In the genomic region with DNA sequence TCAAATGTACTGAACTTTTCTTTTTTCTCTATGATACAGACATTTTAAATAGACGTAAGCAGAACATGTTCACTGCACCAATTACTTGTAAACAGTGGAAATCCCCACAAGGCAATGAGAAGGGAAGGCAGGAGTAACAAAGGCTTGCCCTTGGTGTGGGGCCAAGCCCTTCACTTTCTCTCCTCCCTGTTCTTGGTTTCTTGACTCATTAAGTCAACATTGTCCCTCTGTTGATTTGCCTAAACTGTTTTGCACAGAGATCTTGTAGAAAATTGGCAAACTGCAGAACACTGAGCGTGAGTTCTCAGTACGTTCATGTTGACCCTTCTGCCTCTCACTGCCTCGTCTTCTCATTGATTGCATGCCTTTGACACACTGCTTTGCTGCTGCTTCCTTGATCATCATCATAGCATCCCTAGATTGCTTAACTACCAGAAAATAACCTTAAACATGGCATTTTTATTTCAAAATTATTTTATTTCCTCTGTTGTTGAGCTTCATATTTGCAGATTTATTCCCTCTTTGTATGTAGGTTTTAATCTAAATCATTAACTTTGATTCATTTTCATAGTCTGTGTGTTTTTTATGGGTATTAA, we compare ENCODE assay signal across 8 cellular contexts.
DNase-seq lines count a peak whose midpoint lies in the region; ATAC-seq and TF ChIP-seq lines count a peak whose summit lies in the region.

No MANE protein-coding gene starts in this region.

- H2AFZ ChIP-seq in PC-3 (ENCODE audit: low read length) = no peak overlapping the region

- no peaks in the 10 kb centered on the region for H3K9me3 Mint-ChIP-seq in Calu3 (ENCODE audit: low read depth, unreplicated experiment)

- H3K4me3 ChIP-seq in PC-3 (ENCODE audit: low read length) = no peak overlapping the region
- H3K4me3 ChIP-seq in thoracic aorta = peak overlapping the region; percentile 28

- no peak for TF ChIP-seq CTCF in Calu3 (IDR thresholded peaks at IDR 0.05; ENCODE audit: unreplicated experiment)
- TF ChIP-seq CTCF in PC-3 (conservative IDR thresholded peaks at IDR 0.05; ENCODE audit: low read depth, low read length) = no peak
- no peak for TF ChIP-seq CTCF in thoracic aorta (IDR thresholded peaks at IDR 0.05)

- DNase-seq in Calu3 = peak; percentile 63
- DNase-seq in PC-3 = peak; percentile 91
- peak; percentile 94 for DNase-seq in fibroblast of the conjunctiva (ENCODE audit: low read depth)
- DNase-seq in thoracic aorta (ENCODE audit: low spot score) = no peak
- no peak for DNase-seq in GOT3 (lab: John Stamatoyannopoulos, UW)
- DNase-seq in stimulated activated CD4-positive, alpha-beta T cell treated with anti-CD3 and anti-CD28 coated beads, Interleukin-15, amount 100 ng/mL, for 24 hours = no peak

- no peaks in the 10 kb centered on the region for H3K27me3 ChIP-seq in PC-3 (ENCODE audit: low read length)
- no peaks in the 10 kb centered on the region for H3K27me3 ChIP-seq in thoracic aorta (replicated peaks; ENCODE audit: insufficient read depth)

- no TSS peak for BruUV-seq in Calu3 (replicated peaks; lab: Mats Ljungman, UMichigan)
- no TSS peak for BruUV-seq in PC-3 (replicated peaks; lab: Mats Ljungman, UMichigan)

- H3K36me3 Mint-ChIP-seq in Calu3 (ENCODE audit: insufficient read depth, unreplicated experiment) = peaks cover 6% of the 10 kb centered on the region

- peak overlapping the region; percentile 40 for H3K4me3 Mint-ChIP-seq in Calu3 (ENCODE audit: low read depth, unreplicated experiment)

- intact Hi-C loops in Calu3 (cut with micrococcal nuclease; ENCODE audit: unreplicated experiment) = no loop called here
- intact Hi-C loops in PC-3 (cut with micrococcal nuclease) = loop anchor here (1.0 to 2.0 kb wide), 3 partner anchors 45 to 120 kb away; no protein-coding TSS in a partner anchor

- H3K36me3 ChIP-seq in PC-3 (ENCODE audit: low read depth, low read length) (no peaks in the 10 kb centered on the region), thoracic aorta (no peaks in the 10 kb centered on the region)

- H3K4me1 Mint-ChIP-seq in Calu3 (ENCODE audit: low read depth, unreplicated experiment) = peaks cover 42% of the 10 kb centered on the region

- H3F3A ChIP-seq in PC-3 (ENCODE audit: low read length, unreplicated experiment) = no peaks in the 10 kb centered on the region

- peaks cover 35% of the 10 kb centered on the region for H3K4me1 ChIP-seq in PC-3 (ENCODE audit: insufficient read depth, low read length)
- H3K4me1 ChIP-seq in thoracic aorta (ENCODE audit: control insufficient read depth in 1 of 2, low read depth in 2 of 2) = peaks cover 2 to 21% of the 10 kb centered on the region in 2 donors

- H3K9me2 ChIP-seq in PC-3 (replicated peaks; ENCODE audit: low read length) = no peaks in the 10 kb centered on the region

- no peaks in the 10 kb centered on the region for H3K79me2 ChIP-seq in PC-3 (ENCODE audit: low read length)

- CTCF ChIA-PET in Calu3 (lab: Charles Lee) = interaction anchor here (0.7 to 1.4 kb wide), 4 partner anchors 12 to 90 kb away, joined by 3 to 5 read pairs (median 3); no protein-coding TSS in a partner anchor
- CTCF ChIA-PET in PC-3 (lab: Charles Lee) = no interaction called here

- H3K9me3 ChIP-seq in PC-3 (ENCODE audit: low read length) (no peaks in the 10 kb centered on the region), thoracic aorta (no peaks in the 10 kb centered on the region)

- no peaks in the 10 kb centered on the region for H4K20me1 ChIP-seq in PC-3 (ENCODE audit: low read length)

- peak; percentile 64 for ATAC-seq in GM21576 (IDR thresholded peaks at IDR 0.05; ENCODE audit: unreplicated experiment)
- ATAC-seq in PC-3 = peak; percentile 93
- ATAC-seq in thoracic aorta (ENCODE audit: insufficient number of reproducible peaks, low FRiP score, low read depth) = peak; percentile 70
- ATAC-seq in HG03135 (IDR thresholded peaks at IDR 0.05; ENCODE audit: unreplicated experiment) = no peak

- H3K27ac Mint-ChIP-seq in Calu3 (ENCODE audit: unreplicated experiment) = peak overlapping the region; percentile 88

- H3K9ac ChIP-seq in PC-3 (ENCODE audit: low read length) = peak overlapping the region; percentile 21; the same call in 1 of the 2 replicates

- H3K4me2 ChIP-seq in PC-3 (ENCODE audit: low read length) = peak overlapping the region; percentile 60

- H3K27ac ChIP-seq in PC-3 (ENCODE audit: low read length) (peak overlapping the region; percentile 71), thoracic aorta (peak overlapping the region; percentile 19 to 45)

- POLR2A ChIA-PET in PC-3 (lab: Charles Lee; ENCODE audit: unreplicated experiment) = no interaction called here

- no peaks in the 10 kb centered on the region for H3K27me3 Mint-ChIP-seq in Calu3 (ENCODE audit: unreplicated experiment)

Comparison
In these comparisons a context has a peak if more than half of its experiments do, and no peak if none do; other contexts are left out.
1. DNase-seq: peak in Calu3 (single experiment), PC-3 (single experiment) and fibroblast of the conjunctiva (single experiment); none in thoracic aorta (single experiment), GOT3 (single experiment) and stimulated activated CD4-positive, alpha-beta T cell treated with anti-CD3 and anti-CD28 coated beads, Interleukin-15, amount 100 ng/mL, for 24 hours (single experiment).